Comparison of ENCODE assay signal across 39 cellular contexts in the genomic region with DNA sequence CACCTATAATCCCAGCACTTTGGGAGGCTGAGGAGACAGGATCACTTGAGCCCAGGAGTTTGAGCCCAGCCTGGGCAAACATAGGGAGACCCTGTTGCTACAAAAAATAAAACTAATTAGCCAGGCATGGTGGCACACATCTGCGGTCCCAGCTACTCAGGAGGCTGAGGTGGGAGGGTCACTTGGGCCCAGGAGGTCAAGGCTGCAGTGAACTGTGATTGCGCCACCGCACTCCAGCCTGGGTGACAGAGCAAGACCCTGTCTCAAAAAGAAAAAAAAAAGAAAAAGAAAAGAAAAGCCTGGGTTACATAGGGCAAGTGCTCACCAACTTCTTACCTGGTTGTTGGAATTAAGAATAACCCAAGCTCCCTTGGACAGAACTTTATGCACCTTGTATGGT. TPM values are rescaled to one million over a fixed set of nuclear protein-coding genes. Genes with fewer than 3 reads are reported as not detected.
"Had no signal": no experiment of that assay in that cellular context is flagged by ENCODE, and none has a peak within 500 bp of the region (broad histone marks: within the 10 kb centered on the region; RNA-seq: fewer than 3 reads in every experiment).

No MANE protein-coding gene starts in this region.

- H3K27ac ChIP-seq: adrenal gland, ascending aorta, body of pancreas, brain microvascular endothelial cell, breast epithelium, cardiac muscle cell had no signal

- H3K4me1 ChIP-seq: adrenal gland, ascending aorta, body of pancreas, breast epithelium had no signal

- H3K4me3 Mint-ChIP-seq: activated naive CD4-positive, alpha-beta T cell treated with anti-CD3 and anti-CD28 coated beads for 36 hours; activated naive CD4-positive, alpha-beta T cell treated with anti-CD3 and anti-CD28 coated beads, Interleukin-2, amount 10 ng/mL, durations not matched to agents 7 days and 5 days; activated naive CD4-positive, alpha-beta T cell treated with anti-CD3 and anti-CD28 coated beads, Interleukin-2, amount 50 U/mL, for 24 hours; activated naive CD8-positive, alpha-beta T cell; activated naive CD8-positive, alpha-beta T cell treated with anti-CD3 and anti-CD28 coated beads for 36 hours; activated naive CD8-positive, alpha-beta T cell treated with anti-CD3 and anti-CD28 coated beads, Interleukin-2, amount 10 ng/mL, durations not matched to agents 7 days and 5 days; activated naive CD8-positive, alpha-beta T cell treated with anti-CD3 and anti-CD28 coated beads, Interleukin-2, amount 50 U/mL, for 24 hours; activated T-cell treated with anti-CD3 and anti-CD28 coated beads, Interleukin-2, amount 50 U/mL, for 24 hours; activated T-cell treated with anti-CD3 and anti-CD28 coated beads, Interleukin-2, amount 50 U/mL, for 4 hours; activated T-helper 17 cell treated with anti-CD3 and anti-CD28 coated beads, Interleukin-2, amount 50 U/mL, for 72 hours; brain; central memory CD8-positive, alpha-beta T cell had no signal

- H3K27ac Mint-ChIP-seq: activated naive CD4-positive, alpha-beta T cell treated with anti-CD3 and anti-CD28 coated beads for 36 hours; activated naive CD4-positive, alpha-beta T cell treated with anti-CD3 and anti-CD28 coated beads, Interleukin-2, amount 10 ng/mL, durations not matched to agents 7 days and 5 days; activated naive CD4-positive, alpha-beta T cell treated with anti-CD3 and anti-CD28 coated beads, Interleukin-2, amount 50 U/mL, for 24 hours; activated naive CD4-positive, alpha-beta T cell treated with anti-CD3 and anti-CD28 coated beads, Interleukin-2, amount 50 U/mL, for 72 hours; activated naive CD8-positive, alpha-beta T cell treated with anti-CD3 and anti-CD28 coated beads for 36 hours; activated naive CD8-positive, alpha-beta T cell treated with anti-CD3 and anti-CD28 coated beads, Interleukin-2, amount 10 ng/mL, durations not matched to agents 7 days and 5 days; activated naive CD8-positive, alpha-beta T cell treated with anti-CD3 and anti-CD28 coated beads, Interleukin-2, amount 50 U/mL, for 24 hours; activated T-cell treated with anti-CD3 and anti-CD28 coated beads, Interleukin-2, amount 50 U/mL, for 24 hours; activated T-cell treated with anti-CD3 and anti-CD28 coated beads, Interleukin-2, amount 50 U/mL, for 72 hours; activated T-helper 17 cell treated with anti-CD3 and anti-CD28 coated beads, Interleukin-2, amount 50 U/mL, for 72 hours; brain had no signal

- H3K27me3 ChIP-seq: adrenal gland, ascending aorta, body of pancreas, brain microvascular endothelial cell, breast epithelium, cardiac muscle cell had no signal

- DNase-seq: activated effector memory CD4-positive, alpha-beta T cell treated with anti-CD3 and anti-CD28 coated beads, Interleukin-2, amount 50 U/mL, for 16 hours; activated effector memory CD4-positive, alpha-beta T cell treated with Interleukin-2 at 50 U/mL for 16 hours; activated gamma-delta T cell; activated gamma-delta T cell treated with Interleukin-2 at 50 U/mL for 16 hours; activated naive CD4-positive, alpha-beta T cell; activated naive CD4-positive, alpha-beta T cell treated with anti-CD3 and anti-CD28 coated beads for 36 hours; activated naive CD4-positive, alpha-beta T cell treated with anti-CD3 and anti-CD28 coated beads, Interleukin-2, amount 10 ng/mL, durations not matched to agents 7 days and 5 days; activated naive CD4-positive, alpha-beta T cell treated with anti-CD3 and anti-CD28 coated beads, Interleukin-2, amount 50 U/mL, for 16 hours; activated naive CD4-positive, alpha-beta T cell treated with Interleukin-2 at 50 U/mL for 16 hours; activated naive CD8-positive, alpha-beta T cell treated with anti-CD3 and anti-CD28 coated beads for 36 hours; activated naive CD8-positive, alpha-beta T cell treated with anti-CD3 and anti-CD28 coated beads, Interleukin-2, amount 10 ng/mL, durations not matched to agents 7 days and 5 days; activated naive CD8-positive, alpha-beta T cell treated with anti-CD3 and anti-CD28 coated beads, Interleukin-2, amount 50 U/mL, for 24 hours; activated T-cell treated with anti-CD3 and anti-CD28 coated beads, Interleukin-2, amount 50 U/mL, for 1 hour; activated T-cell treated with anti-CD3 and anti-CD28 coated beads, Interleukin-2, amount 50 U/mL, for 24 hours; activated T-cell treated with anti-CD3 and anti-CD28 coated beads, Interleukin-2, amount 50 U/mL, for 4 hours; activated T-cell treated with anti-CD3 and anti-CD28 coated beads, Interleukin-2, amount 50 U/mL, for 48 hours; activated T-cell treated with anti-CD3 and anti-CD28 coated beads, Interleukin-2, amount 50 U/mL, for 72 hours; adrenal gland; amniotic stem cell; amygdala; anterior cingulate cortex; aorta; body of pancreas; brain microvascular endothelial cell; caudate nucleus; cerebellar nuclear complex had no signal

- FAIRE-seq: astrocyte, bronchial epithelial cell, colon had no signal

- H3K36me3 Mint-ChIP-seq: activated naive CD4-positive, alpha-beta T cell treated with anti-CD3 and anti-CD28 coated beads, Interleukin-2, amount 10 ng/mL, durations not matched to agents 7 days and 5 days; activated naive CD4-positive, alpha-beta T cell treated with anti-CD3 and anti-CD28 coated beads, Interleukin-2, amount 50 U/mL, for 24 hours; activated naive CD4-positive, alpha-beta T cell treated with anti-CD3 and anti-CD28 coated beads, Interleukin-2, amount 50 U/mL, for 72 hours; activated naive CD8-positive, alpha-beta T cell; activated naive CD8-positive, alpha-beta T cell treated with anti-CD3 and anti-CD28 coated beads for 36 hours; activated naive CD8-positive, alpha-beta T cell treated with anti-CD3 and anti-CD28 coated beads, Interleukin-2, amount 10 ng/mL, durations not matched to agents 7 days and 5 days; brain had no signal

- H3K9me3 Mint-ChIP-seq: activated naive CD4-positive, alpha-beta T cell treated with anti-CD3 and anti-CD28 coated beads for 36 hours; activated naive CD4-positive, alpha-beta T cell treated with anti-CD3 and anti-CD28 coated beads, Interleukin-2, amount 10 ng/mL, durations not matched to agents 7 days and 5 days; activated naive CD4-positive, alpha-beta T cell treated with anti-CD3 and anti-CD28 coated beads, Interleukin-2, amount 50 U/mL, for 24 hours; activated naive CD4-positive, alpha-beta T cell treated with anti-CD3 and anti-CD28 coated beads, Interleukin-2, amount 50 U/mL, for 72 hours; activated naive CD8-positive, alpha-beta T cell treated with anti-CD3 and anti-CD28 coated beads for 36 hours; activated naive CD8-positive, alpha-beta T cell treated with anti-CD3 and anti-CD28 coated beads, Interleukin-2, amount 10 ng/mL, durations not matched to agents 7 days and 5 days; activated naive CD8-positive, alpha-beta T cell treated with anti-CD3 and anti-CD28 coated beads, Interleukin-2, amount 50 U/mL, for 24 hours; activated T-cell treated with anti-CD3 and anti-CD28 coated beads, Interleukin-2, amount 50 U/mL, for 24 hours; activated T-cell treated with anti-CD3 and anti-CD28 coated beads, Interleukin-2, amount 50 U/mL, for 4 hours; activated T-cell treated with anti-CD3 and anti-CD28 coated beads, Interleukin-2, amount 50 U/mL, for 72 hours; activated T-helper 17 cell treated with anti-CD3 and anti-CD28 coated beads, Interleukin-2, amount 50 U/mL, for 72 hours; activated T-helper 2 cell treated with anti-CD3 and anti-CD28 coated beads, Interferon-gamma antibody, Interleukin-2, Interleukin-4, amounts not matched to agents 10 μg/mL and 5 μg/mL and 100 μg/mL, durations not matched to agents 14 hours and 24 hours and 36 hours; brain; central memory CD8-positive, alpha-beta T cell had no signal

- H3K27me3 Mint-ChIP-seq: activated naive CD4-positive, alpha-beta T cell treated with anti-CD3 and anti-CD28 coated beads, Interleukin-2, amount 10 ng/mL, durations not matched to agents 7 days and 5 days; activated naive CD4-positive, alpha-beta T cell treated with anti-CD3 and anti-CD28 coated beads, Interleukin-2, amount 50 U/mL, for 24 hours; activated naive CD8-positive, alpha-beta T cell; activated naive CD8-positive, alpha-beta T cell treated with anti-CD3 and anti-CD28 coated beads for 36 hours; activated naive CD8-positive, alpha-beta T cell treated with anti-CD3 and anti-CD28 coated beads, Interleukin-2, amount 10 ng/mL, durations not matched to agents 7 days and 5 days; activated naive CD8-positive, alpha-beta T cell treated with anti-CD3 and anti-CD28 coated beads, Interleukin-2, amount 50 U/mL, for 24 hours; activated T-cell treated with anti-CD3 and anti-CD28 coated beads, Interleukin-2, amount 50 U/mL, for 24 hours; activated T-helper 17 cell treated with anti-CD3 and anti-CD28 coated beads, Interleukin-2, amount 50 U/mL, for 72 hours had no signal

- H3K4me1 Mint-ChIP-seq: brain had no signal

- H3K36me3 ChIP-seq: adrenal gland, ascending aorta, brain microvascular endothelial cell, breast epithelium, cardiac muscle cell had no signal

- H3K4me3 ChIP-seq: adrenal gland, ascending aorta, body of pancreas, breast epithelium, cardiac muscle cell had no signal

- ATAC-seq: activated naive CD4-positive, alpha-beta T cell treated with anti-CD3 and anti-CD28 coated beads, Interleukin-2, amount 50 U/mL, for 72 hours; activated naive CD8-positive, alpha-beta T cell treated with anti-CD3 and anti-CD28 coated beads, Interleukin-2, amount 50 U/mL, for 24 hours; activated T-cell treated with anti-CD3 and anti-CD28 coated beads, Interleukin-2, amount 50 U/mL, for 4 hours; activated T-cell treated with anti-CD3 and anti-CD28 coated beads, Interleukin-2, amount 50 U/mL, for 72 hours; activated T-helper 17 cell treated with anti-CD3 and anti-CD28 coated beads, Interleukin-2, amount 50 U/mL, for 72 hours; body of pancreas had no signal

- H3K9me3 ChIP-seq: adrenal gland, ascending aorta, body of pancreas, breast epithelium had no signal

RNA-seq across cellular contexts. Expression of gene MYB, which starts 14.6 kb away (rescaled TPM):
- total RNA-seq: ascending aorta, astrocyte, body of pancreas had no signal
